Comparison of ENCODE assay signal across 18 cellular contexts in the genomic region with DNA sequence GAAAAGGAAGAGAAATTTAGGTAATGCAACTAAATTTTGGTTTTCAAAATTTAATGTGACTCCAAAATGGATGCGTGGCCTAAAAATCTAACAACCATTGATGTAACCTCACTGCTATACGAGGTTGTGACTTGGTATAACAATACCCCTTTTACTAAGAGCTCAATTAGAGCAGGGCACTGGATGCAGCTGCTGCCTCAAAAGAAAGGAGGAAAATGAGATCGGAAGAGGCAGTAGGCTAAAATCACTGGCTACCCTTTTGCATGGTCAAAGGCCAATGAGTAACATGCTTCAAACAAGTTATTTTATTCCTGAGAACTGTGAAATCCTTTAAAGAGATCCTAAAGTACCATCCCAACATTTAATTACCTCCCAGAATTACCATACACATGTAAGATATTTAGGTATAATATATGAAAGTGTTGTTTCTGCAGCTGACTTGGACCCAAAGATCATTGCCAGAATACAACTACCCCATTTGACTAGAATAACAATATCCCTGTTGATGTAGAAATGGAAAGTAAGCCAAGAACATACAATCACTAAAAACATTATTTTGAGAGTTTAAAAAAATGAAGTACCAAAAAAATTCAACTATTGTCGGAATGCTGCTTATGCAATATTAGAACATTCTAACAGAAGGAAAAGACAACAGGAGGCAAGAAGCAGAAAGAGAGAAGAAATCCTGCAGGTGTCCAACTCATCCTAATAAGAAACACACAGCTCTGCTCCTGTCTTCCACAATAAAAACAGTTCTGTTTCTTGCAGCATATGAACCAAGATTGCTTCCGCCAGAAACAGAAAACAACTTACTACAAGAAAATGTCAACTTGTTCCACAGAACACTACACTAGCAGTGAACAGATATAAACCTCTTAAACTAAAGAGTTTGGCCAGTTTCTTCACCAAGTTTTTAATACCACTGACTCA. TPM values are rescaled to one million over a fixed set of nuclear protein-coding genes. Genes with fewer than 3 reads are reported as not detected.
DNase-seq lines count a peak whose midpoint lies in the region; ATAC-seq and TF ChIP-seq lines count a peak whose summit lies in the region.
"Had no signal": no experiment of that assay in that cellular context is flagged by ENCODE, and none has a peak within 500 bp of the region (broad histone marks: within the 10 kb centered on the region; RNA-seq: fewer than 3 reads in every experiment).

No MANE protein-coding gene starts in this region.

- H3K27me3 Mint-ChIP-seq in CD4-positive, alpha-beta memory T cell: no peaks in the 10 kb centered on the region
- H3K27me3 Mint-ChIP-seq: activated CD4-positive, alpha-beta memory T cell treated with anti-CD3 and anti-CD28 coated beads for 36 hours; activated T-helper 17 cell treated with anti-CD3 and anti-CD28 coated beads, Interleukin-2, amount 50 U/mL, for 72 hours; stimulated activated memory B cell treated with anti-CD40 and anti-IgM and Interleukin-4, amounts not matched to agents 10 μg/mL and 1 μg/mL and 100 μg/mL, for 72 hours had no signal

- peak overlapping the region in 5 of 8 donors; percentile 9 to 63 (median 45) for H3K4me3 Mint-ChIP-seq in CD4-positive, alpha-beta memory T cell
- H3K4me3 Mint-ChIP-seq: activated CD4-positive, alpha-beta memory T cell treated with anti-CD3 and anti-CD28 coated beads for 36 hours; activated T-helper 17 cell treated with anti-CD3 and anti-CD28 coated beads, Interleukin-2, amount 50 U/mL, for 72 hours; stimulated activated memory B cell treated with anti-CD40 and anti-IgM and Interleukin-4, amounts not matched to agents 10 μg/mL and 1 μg/mL and 100 μg/mL, for 72 hours had no signal

- H3K9ac ChIP-seq in SK-N-MC (ENCODE audit: insufficient read length) (no peak overlapping the region), trophoblast cell (ENCODE audit: low read length) (no peak overlapping the region)

- peaks cover 4% of the 10 kb centered on the region for H3K79me2 ChIP-seq in trophoblast cell (ENCODE audit: control insufficient read depth, insufficient read depth, low read length, poor library complexity)

- H3K4me1 Mint-ChIP-seq in CD4-positive, alpha-beta memory T cell: peaks cover 46 to 80% (median 61%) of the 10 kb centered on the region in 4 donors

- peaks cover 0 to 8% (median 0%) of the 10 kb centered on the region in 8 donors for H3K9me3 Mint-ChIP-seq in CD4-positive, alpha-beta memory T cell
- H3K9me3 Mint-ChIP-seq: activated CD4-positive, alpha-beta memory T cell treated with anti-CD3 and anti-CD28 coated beads for 36 hours; activated T-helper 17 cell treated with anti-CD3 and anti-CD28 coated beads, Interleukin-2, amount 50 U/mL, for 72 hours; stimulated activated memory B cell treated with anti-CD40 and anti-IgM and Interleukin-4, amounts not matched to agents 10 μg/mL and 1 μg/mL and 100 μg/mL, for 72 hours had no signal

- H3K27me3 ChIP-seq in CD4-positive, alpha-beta memory T cell (ENCODE audit: insufficient read depth, low read length): no peaks in the 10 kb centered on the region
- no peaks in the 10 kb centered on the region for H3K27me3 ChIP-seq in trophoblast cell (ENCODE audit: insufficient read depth, low read length)

- H2BK5ac ChIP-seq in trophoblast cell (ENCODE audit: low read depth, low read length, poor library complexity): no peak overlapping the region

- no CpG with 5 or more reads among the region's 5 CpGs for WGBS in trophoblast cell (ENCODE audit: extremely low coverage, insufficient coverage, insufficient read length)

- H3K36me3 Mint-ChIP-seq in CD4-positive, alpha-beta memory T cell: peaks cover 9 to 17% of the 10 kb centered on the region in 2 donors

- CTCF ChIA-PET in CD4-positive, alpha-beta memory T cell (lab: Charles Lee; ENCODE audit: partially characterized antibody): interaction anchor here (0.5 to 1.7 kb wide), 5 partner anchors 8 to 43 kb away, joined by 3 to 6 read pairs (median 3); no protein-coding TSS in a partner anchor

- no peak overlapping the region for H4K91ac ChIP-seq in trophoblast cell (ENCODE audit: low read depth, low read length)

- no peak overlapping the region for H4K12ac ChIP-seq in trophoblast cell (ENCODE audit: low read depth, low read length)

- H3K27ac ChIP-seq in CD4-positive, alpha-beta memory T cell (ENCODE audit: low read depth, low read length): no peak overlapping the region
- peak overlapping the region; percentile 43 for H3K27ac ChIP-seq in SK-N-MC
- no peak overlapping the region for H3K27ac ChIP-seq in trophoblast cell (ENCODE audit: low read depth, low read length)

- H3K4me1 ChIP-seq in CD4-positive, alpha-beta memory T cell (ENCODE audit: insufficient read depth, low read length): peaks cover 46% of the 10 kb centered on the region
- H3K4me1 ChIP-seq in trophoblast cell (ENCODE audit: control insufficient read depth in 1 of 2, insufficient read depth in 2 of 2, low read length in 2 of 2): peaks cover 7 to 13% of the 10 kb centered on the region in 2 experiments

- H4K8ac ChIP-seq in trophoblast cell (ENCODE audit: low read depth, low read length): no peak overlapping the region

- no peaks in the 10 kb centered on the region for H3K9me3 ChIP-seq in CD4-positive, alpha-beta memory T cell (ENCODE audit: control insufficient read depth in 1 of 2, low read length in 2 of 2)
- H3K9me3 ChIP-seq in SK-N-MC (ENCODE audit: low read depth, low read length): no peaks in the 10 kb centered on the region
- no peaks in the 10 kb centered on the region for H3K9me3 ChIP-seq in trophoblast cell (ENCODE audit: insufficient read depth, low read depth, low read length)

- no peak overlapping the region for H3K23ac ChIP-seq in trophoblast cell (ENCODE audit: low read length)

- POLR2A ChIA-PET in CD4-positive, alpha-beta memory T cell (lab: Charles Lee; ENCODE audit: partially characterized antibody): interaction anchor here (1.1 to 2.1 kb wide), 3 partner anchors 10 to 59 kb away, joined by 3 to 5 read pairs (median 3); no protein-coding TSS in a partner anchor

- H3K4me2 ChIP-seq in trophoblast cell (ENCODE audit: low read length): no peak overlapping the region

- no peak for DNase-seq in CD4-positive, alpha-beta memory T cell
- DNase-seq in SK-N-MC (ENCODE audit: low read depth, low spot score): no peak
- DNase-seq in fibroblast of pulmonary artery (ENCODE audit: low read depth): peak; percentile 49
- DNase-seq in trophoblast cell: peak in 1 of 2 donors; percentile 24
- DNase-seq in NOMO-1 treated with DMSO at 0.1 percent for 48 hours (lab: John Stamatoyannopoulos, UW; ENCODE audit: unreplicated experiment): no peak
- DNase-seq in effector CD8-positive, alpha-beta T cell (lab: John Stamatoyannopoulos, UW): no peak
- DNase-seq: activated CD4-positive, alpha-beta memory T cell treated with anti-CD3 and anti-CD28 coated beads for 36 hours; C1 segment of cervical spinal cord; DMS79 treated with DMSO at 0.1 percent for 48 hours; NCI-H1092 had no signal

- ATAC-seq in HG02610 (IDR thresholded peaks at IDR 0.05; ENCODE audit: unreplicated experiment) (no peak), GM21381 (IDR thresholded peaks at IDR 0.05; ENCODE audit: unreplicated experiment) (no peak)
- ATAC-seq: activated T-helper 17 cell treated with anti-CD3 and anti-CD28 coated beads, Interleukin-2, amount 50 U/mL, for 72 hours; HCT116; K562; stimulated activated memory B cell treated with anti-CD40 and anti-IgM and Interleukin-4, amounts not matched to agents 10 μg/mL and 1 μg/mL and 100 μg/mL, for 72 hours had no signal

- H2AK5ac ChIP-seq in trophoblast cell (ENCODE audit: low read length): no peak overlapping the region

- peak overlapping the region; percentile 33 for H3K4ac ChIP-seq in trophoblast cell (ENCODE audit: low read depth, low read length)

- peaks cover 3% of the 10 kb centered on the region for H3K79me1 ChIP-seq in trophoblast cell (ENCODE audit: low read length)

- H2BK12ac ChIP-seq in trophoblast cell (ENCODE audit: low read length): no peak overlapping the region

- H3K14ac ChIP-seq in trophoblast cell (ENCODE audit: low read length): no peak overlapping the region

- H3K4me3 ChIP-seq in CD4-positive, alpha-beta memory T cell (ENCODE audit: low read length in 2 of 2): no peak overlapping the region
- H3K4me3 ChIP-seq in SK-N-MC (no peak overlapping the region), fibroblast of pulmonary artery (replicated peaks; ENCODE audit: low read depth, low read length) (no peak overlapping the region), trophoblast cell (ENCODE audit: low read depth, low read length) (no peak overlapping the region)
- H3K4me3 ChIP-seq: K562, lung, skin epidermis had no signal

- peak overlapping the region in 2 of 7 donors; percentile 2 to 82 for H3K27ac Mint-ChIP-seq in CD4-positive, alpha-beta memory T cell
- H3K27ac Mint-ChIP-seq: activated CD4-positive, alpha-beta memory T cell treated with anti-CD3 and anti-CD28 coated beads for 36 hours; activated T-helper 17 cell treated with anti-CD3 and anti-CD28 coated beads, Interleukin-2, amount 50 U/mL, for 72 hours; stimulated activated memory B cell treated with anti-CD40 and anti-IgM and Interleukin-4, amounts not matched to agents 10 μg/mL and 1 μg/mL and 100 μg/mL, for 72 hours had no signal

- no peak overlapping the region for H2AFZ ChIP-seq in trophoblast cell (ENCODE audit: insufficient read depth, low read length, poor library complexity)

- no peak for TF ChIP-seq CTCF in fibroblast of pulmonary artery (IDR thresholded peaks at IDR 0.05; ENCODE audit: low read length, missing control alignments)

- H3K18ac ChIP-seq in trophoblast cell (ENCODE audit: low read length): no peak overlapping the region

- no peaks in the 10 kb centered on the region for H3K36me3 ChIP-seq in CD4-positive, alpha-beta memory T cell (ENCODE audit: insufficient read depth, low read length)
- H3K36me3 ChIP-seq in SK-N-MC (ENCODE audit: insufficient read depth, low read length): no peaks in the 10 kb centered on the region
- H3K36me3 ChIP-seq in trophoblast cell (ENCODE audit: control insufficient read depth in 1 of 2, insufficient read depth in 2 of 2, low read length in 2 of 2): no peaks in the 10 kb centered on the region

- no peak overlapping the region for H2BK120ac ChIP-seq in trophoblast cell (ENCODE audit: insufficient read depth, low read length, poor library complexity)

- intact Hi-C loops in CD4-positive, alpha-beta memory T cell (cut with micrococcal nuclease): loop anchor here (2.0 kb wide), 1 partner anchor 14 kb away; no protein-coding TSS in a partner anchor

RNA-seq across cellular contexts. Expression of a gene that starts 15.0 kb away (rescaled TPM):
- total RNA-seq in CD4-positive, alpha-beta memory T cell: 10 to 100 TPM; 88.4 to 97.5 TPM
- polyA plus RNA-seq in CD4-positive, alpha-beta memory T cell: 10 to 100 TPM in 1 of 2 donors, 1 to 10 TPM in 1; 9.7 to 36.7 TPM
- 15.6 and 16.7 TPM in 2 replicates for polyA plus RNA-seq in trophoblast cell (2013)
